8 cellular contexts compared by ENCODE assay signal in genomic region chr4:110508827-110509446, GRCh38. TPM values are rescaled to one million over a fixed set of nuclear protein-coding genes. Genes with fewer than 3 reads are reported as not detected.
A peak's percentile ranks its signal among the peaks of the same experiment; 100 is the strongest.
DNase-seq lines count a peak whose midpoint lies in the region; ATAC-seq and TF ChIP-seq lines count a peak whose summit lies in the region.

No MANE protein-coding gene starts in this region.

- no peak overlapping the region for H3K4me3 ChIP-seq in epithelial cell of proximal tubule (ENCODE audit: low read depth, low read length)
- H3K4me3 ChIP-seq in retinal pigment epithelial cell (ENCODE audit: low read length): no peak overlapping the region

- TF ChIP-seq CTCF in epithelial cell of proximal tubule (conservative IDR thresholded peaks at IDR 0.05; ENCODE audit: low read depth, low read length) (peak; percentile 58), retinal pigment epithelial cell (conservative IDR thresholded peaks at IDR 0.05; ENCODE audit: low read depth, low read length) (peak; percentile 51)

- peak; percentile 5 for DNase-seq in DMS153 treated with DMSO at 0.1 percent for 48 hours (lab: John Stamatoyannopoulos, UW; ENCODE audit: unreplicated experiment)
- no peak for DNase-seq in DMS153 (lab: John Stamatoyannopoulos, UW)
- DNase-seq in NCI-H748 (lab: John Stamatoyannopoulos, UW; ENCODE audit: unreplicated experiment): peak; percentile 9
- DNase-seq in epithelial cell of proximal tubule (ENCODE audit: low read depth): no peak
- DNase-seq in retinal pigment epithelial cell (ENCODE audit: low read depth): no peak
- no peak for DNase-seq in T-helper 2 cell

- no peak for ATAC-seq in GM21390 (IDR thresholded peaks at IDR 0.05; ENCODE audit: unreplicated experiment)
- ATAC-seq in GM21529 (IDR thresholded peaks at IDR 0.05; ENCODE audit: unreplicated experiment): no peak

RNA-seq across cellular contexts. Expression of gene ENPEP, which starts 33.0 kb away (rescaled TPM):
- total RNA-seq in epithelial cell of proximal tubule: 0.36 and 6.0 TPM in 2 replicates

Comparison
In these comparisons a context has a peak if more than half of its experiments do, and no peak if none do; other contexts are left out.
1. DNase-seq: peak in DMS153 treated with DMSO at 0.1 percent for 48 hours (single experiment) and NCI-H748 (single experiment); none in DMS153 (single experiment), epithelial cell of proximal tubule (single experiment), retinal pigment epithelial cell (single experiment) and T-helper 2 cell (0 of 5).